Comparison of ENCODE assay signal across 16 cellular contexts in genomic region chr7:8111282-8111681, GRCh38.
A peak's percentile ranks its signal among the peaks of the same experiment; 100 is the strongest.
DNase-seq lines count a peak whose midpoint lies in the region; ATAC-seq, FAIRE-seq and TF ChIP-seq lines count a peak whose summit lies in the region.
"Had no signal": no experiment of that assay in that cellular context is flagged by ENCODE, and none has a peak within 500 bp of the region (broad histone marks: within the 10 kb centered on the region; RNA-seq: fewer than 3 reads in every experiment).

No MANE protein-coding gene starts in this region.

- H3K27ac Mint-ChIP-seq in GM23338 = peak overlapping the region; percentile 32; the same call in 1 of the 2 replicates
- H3K27ac Mint-ChIP-seq in stimulated activated memory B cell treated with anti-CD40 and anti-IgM and Interleukin-4, amounts not matched to agents 10 μg/mL and 1 μg/mL and 100 μg/mL, for 72 hours = peak overlapping the region; percentile 14

- H3K9ac ChIP-seq in HUES48 (ENCODE audit: low read depth, low read length) (no peak overlapping the region), H1 (replicated peaks in 1 of 4; ENCODE audit: extremely low read depth in 1 of 4, low read depth in 3 of 4, low read length in 3 of 4) (no peak overlapping the region)
- H3K9ac ChIP-seq: BLaER1 treated with 17β-estradiol and CSF1 and Interleukin-3, amounts not matched to agents 10 nM and 100 nM had no signal

- H3F3A ChIP-seq in GM23338 (replicated peaks; ENCODE audit: low read depth) = no peaks in the 10 kb centered on the region

- peak overlapping the region; percentile 45 for H2AFZ ChIP-seq in GM23338
- H2AFZ ChIP-seq in H1 (ENCODE audit: low read length) = no peak overlapping the region

- H3K18ac ChIP-seq in H1 (ENCODE audit: extremely low read depth, low read length) = 0 out of 2 replicates have a peak overlapping the region, but pooled peaks have one; percentile 48

- ATAC-seq in GM23338 (peak; percentile 59), HG03097 (IDR thresholded peaks at IDR 0.05; ENCODE audit: low FRiP score, unreplicated experiment) (no peak)
- no peak for ATAC-seq in stimulated activated memory B cell treated with anti-CD40 and anti-IgM and Interleukin-4, amounts not matched to agents 10 μg/mL and 1 μg/mL and 100 μg/mL, for 72 hours
- ATAC-seq: HepG2 had no signal

- H3K4me3 ChIP-seq in GM23338 (no peak overlapping the region), HUES48 (ENCODE audit: low read depth, low read length) (no peak overlapping the region), H1 (ENCODE audit: extremely low read depth in 1 of 4, insufficient read depth in 2 of 4, low read depth in 3 of 4, low read length in 4 of 4) (no peak overlapping the region), BE2C (ENCODE audit: low read depth, low read length) (no peak overlapping the region)
- H3K4me3 ChIP-seq: BLaER1 treated with 17β-estradiol and CSF1 and Interleukin-3, amounts not matched to agents 10 nM and 100 nM had no signal

- no peak overlapping the region for H2BK5ac ChIP-seq in H1 (ENCODE audit: low read depth, low read length)

- TF ChIP-seq POLR2A in H1 (IDR thresholded peaks at IDR 0.05; ENCODE audit: control extremely low read depth in 1 of 2, low read depth in 2 of 2, low read length in 2 of 2) = no peak

- H4K20me1 ChIP-seq in GM23338 (replicated peaks; ENCODE audit: insufficient read depth) = no peaks in the 10 kb centered on the region
- no peaks in the 10 kb centered on the region for H4K20me1 ChIP-seq in H1 (replicated peaks in 1 of 2; ENCODE audit: control insufficient read depth in 1 of 2, insufficient read depth in 2 of 2, low read length in 2 of 2)
- H4K20me1 ChIP-seq: BLaER1 treated with 17β-estradiol and CSF1 and Interleukin-3, amounts not matched to agents 10 nM and 100 nM had no signal

- no peak overlapping the region for H4K5ac ChIP-seq in H1 (ENCODE audit: insufficient read length, low read depth, low read length)

- H4K91ac ChIP-seq in H1 (replicated peaks; ENCODE audit: insufficient read length, low read length) = no peak overlapping the region

- H2BK15ac ChIP-seq in H1 (ENCODE audit: low read length) = no peak overlapping the region

- H3K9me2 ChIP-seq in GM23338 (ENCODE audit: insufficient read depth) = peaks cover 22% of the 10 kb centered on the region; the same call in 1 of the 2 replicates

- H3K14ac ChIP-seq in H1 (ENCODE audit: insufficient read length) = no peak overlapping the region

- CTCF ChIA-PET in H1 (lab: Charles Lee; ENCODE audit: partially characterized antibody) = interaction anchor here (0.6 to 1.6 kb wide), 5 partner anchors 25 to 705 kb away, joined by 3 to 4 read pairs (median 3); no protein-coding TSS in a partner anchor

- H3K27ac ChIP-seq in GM23338 (ENCODE audit: low read depth) (no peak overlapping the region), HUES48 (ENCODE audit: low read depth, low read length) (peak overlapping the region; percentile 29), H1 (ENCODE audit: low read depth, low read length) (no peak overlapping the region)
- H3K27ac ChIP-seq: BLaER1 treated with 17β-estradiol and CSF1 and Interleukin-3, amounts not matched to agents 10 nM and 100 nM had no signal

- TF ChIP-seq EP300 in H1 (IDR thresholded peaks at IDR 0.05; ENCODE audit: borderline replicate concordance in 1 of 2, low read depth in 2 of 2, low read length in 2 of 2) = no peak

- peak; percentile 47 for DNase-seq in GM23338 (ENCODE audit: low spot score)
- no peak for DNase-seq in H1 (ENCODE audit: low read depth in 1 of 2, low spot score in 2 of 2)
- no peak for DNase-seq in BE2C
- no peak for DNase-seq in HT-29 (ENCODE audit: low spot score)
- DNase-seq: CD4-positive, CD25-positive, alpha-beta regulatory T cell; DMS153; DMS79 treated with DMSO at 0.1 percent for 48 hours; EL; GDM1 had no signal

- peak overlapping the region; percentile 24; the same call in 1 of the 2 replicates for H3K4me2 ChIP-seq in GM23338
- no peak overlapping the region for H3K4me2 ChIP-seq in H1 (ENCODE audit: insufficient read depth in 1 of 2, low read depth in 2 of 2, low read length in 2 of 2)
- H3K4me2 ChIP-seq: BLaER1 treated with 17β-estradiol and CSF1 and Interleukin-3, amounts not matched to agents 10 nM and 100 nM had no signal

- peaks cover 14% of the 10 kb centered on the region for H3K27me3 Mint-ChIP-seq in GM23338 (ENCODE audit: insufficient read depth, low read depth, poor library complexity)
- no peaks in the 10 kb centered on the region for H3K27me3 Mint-ChIP-seq in stimulated activated memory B cell treated with anti-CD40 and anti-IgM and Interleukin-4, amounts not matched to agents 10 μg/mL and 1 μg/mL and 100 μg/mL, for 72 hours
- H3K27me3 Mint-ChIP-seq: CD4-positive, CD25-positive, alpha-beta regulatory T cell had no signal

- H3K36me3 Mint-ChIP-seq in GM23338 (ENCODE audit: low read depth) = peaks cover 20% of the 10 kb centered on the region
- H3K36me3 Mint-ChIP-seq in stimulated activated memory B cell treated with anti-CD40 and anti-IgM and Interleukin-4, amounts not matched to agents 10 μg/mL and 1 μg/mL and 100 μg/mL, for 72 hours = peaks cover 21% of the 10 kb centered on the region

- H3K79me1 ChIP-seq in H1 (ENCODE audit: low read depth, low read length) = no peaks in the 10 kb centered on the region

- no peak overlapping the region for H2BK20ac ChIP-seq in H1 (ENCODE audit: low read length)

- H3K79me2 ChIP-seq in GM23338 (replicated peaks; ENCODE audit: insufficient read depth) = no peaks in the 10 kb centered on the region
- no peaks in the 10 kb centered on the region for H3K79me2 ChIP-seq in H1 (ENCODE audit: control insufficient read depth in 1 of 2, insufficient read depth in 2 of 2, low read length in 2 of 2)

- FAIRE-seq in H1 (lab: Jason Lieb, UNC) = no peak
- FAIRE-seq: D721Med, GM19239, HepG2 had no signal

- no peak for TF ChIP-seq RAD21 in H1 (IDR thresholded peaks at IDR 0.05 in 1 of 2, conservative IDR thresholded peaks at IDR 0.05 in 1 of 2; ENCODE audit: low read depth in 2 of 2, low read length in 2 of 2)

- H3K9me3 ChIP-seq in HUES48 (ENCODE audit: control insufficient read depth, insufficient read depth, low read length) (no peaks in the 10 kb centered on the region), H1 (ENCODE audit: insufficient read depth in 2 of 2, low read depth in 1 of 2, low read length in 1 of 2) (no peaks in the 10 kb centered on the region), BE2C (no peaks in the 10 kb centered on the region)

- no peak overlapping the region for H3K23ac ChIP-seq in H1 (ENCODE audit: insufficient read length)

- H3K23me2 ChIP-seq in H1 (ENCODE audit: low read depth, low read length) = no peaks in the 10 kb centered on the region

- no peak overlapping the region for H2AK5ac ChIP-seq in H1 (ENCODE audit: low read depth, low read length)

- peaks cover 27% of the 10 kb centered on the region for H3K4me1 Mint-ChIP-seq in GM23338
- peaks cover 53% of the 10 kb centered on the region for H3K4me1 Mint-ChIP-seq in stimulated activated memory B cell treated with anti-CD40 and anti-IgM and Interleukin-4, amounts not matched to agents 10 μg/mL and 1 μg/mL and 100 μg/mL, for 72 hours

- H3K4me3 Mint-ChIP-seq in GM23338 = no peak overlapping the region
- no peak overlapping the region for H3K4me3 Mint-ChIP-seq in stimulated activated memory B cell treated with anti-CD40 and anti-IgM and Interleukin-4, amounts not matched to agents 10 μg/mL and 1 μg/mL and 100 μg/mL, for 72 hours

- TF ChIP-seq CTCF in GM23338 (conservative IDR thresholded peaks at IDR 0.05; ENCODE audit: low read depth in 2 of 2) (no peak), H1 (IDR thresholded peaks at IDR 0.05; ENCODE audit: control extremely low read depth in 1 of 3, insufficient read depth in 1 of 3, low read depth in 1 of 3, low read length in 3 of 3) (no peak), BE2C (IDR thresholded peaks at IDR 0.05; ENCODE audit: low read depth, low read length) (no peak)

- WGBS in H1 (ENCODE audit: extremely low coverage in 1 of 2, insufficient coverage in 1 of 2, insufficient read length in 1 of 2, insufficient replicate concordance in 2 of 2, low coverage in 1 of 2, low lambda C conversion rate in 2 of 2, missing lambda C conversion rate in 1 of 2), 2 experiments = 74% methylated on average over 8 of the region's 8 CpGs; no CpG with 5 or more reads in 1 of the 2 experiments

- H3K4me1 ChIP-seq in GM23338 (ENCODE audit: insufficient read depth) (peaks cover 18% of the 10 kb centered on the region), HUES48 (ENCODE audit: control insufficient read depth, insufficient read depth, low read length) (peaks cover 18% of the 10 kb centered on the region), H1 (replicated peaks in 1 of 4; ENCODE audit: control insufficient read depth in 3 of 4, insufficient read depth in 4 of 4, low read length in 3 of 4) (peaks cover 3 to 14% (median 8%) of the 10 kb centered on the region in 4 experiments; a peak in 4 of 7 replicates), BE2C (peaks cover 8% of the 10 kb centered on the region; the same call in 1 of the 2 replicates)

- no peak overlapping the region for H4K8ac ChIP-seq in H1 (ENCODE audit: extremely low read depth, insufficient read depth, low read length)

- H3K36me3 ChIP-seq in GM23338 (ENCODE audit: insufficient read depth) (no peaks in the 10 kb centered on the region), HUES48 (ENCODE audit: control insufficient read depth, insufficient read depth, low read length) (no peaks in the 10 kb centered on the region), H1 (ENCODE audit: control insufficient read depth in 2 of 4, insufficient read depth in 4 of 4, low read length in 3 of 4) (no peaks in the 10 kb centered on the region; a peak in 1 of 8 replicates), BE2C (peaks cover 6% of the 10 kb centered on the region; the same call in 1 of the 2 replicates)

- H3K56ac ChIP-seq in H1 (replicated peaks; ENCODE audit: insufficient read length, low read depth, low read length) = no peak overlapping the region

- no peak overlapping the region for H2BK120ac ChIP-seq in H1 (replicated peaks; ENCODE audit: low read depth, low read length)

- H3K4ac ChIP-seq in H1 (replicated peaks; ENCODE audit: insufficient read length, low read depth, low read length) = no peak overlapping the region

- H3K27me3 ChIP-seq in GM23338 (ENCODE audit: insufficient read depth) = no peaks in the 10 kb centered on the region
- H3K27me3 ChIP-seq in HUES48 (ENCODE audit: control insufficient read depth, insufficient read depth, low read length) = no peaks in the 10 kb centered on the region
- no peaks in the 10 kb centered on the region for H3K27me3 ChIP-seq in H1 (replicated peaks in 1 of 4; ENCODE audit: control insufficient read depth in 3 of 4, extremely low read depth in 1 of 4, insufficient read depth in 3 of 4, low read length in 3 of 4)
- H3K27me3 ChIP-seq in BE2C = no peaks in the 10 kb centered on the region
- H3K27me3 ChIP-seq: BLaER1 treated with 17β-estradiol and CSF1 and Interleukin-3, amounts not matched to agents 10 nM and 100 nM had no signal

- no peak overlapping the region for H2BK12ac ChIP-seq in H1 (ENCODE audit: low read depth, low read length)

- H3K9me3 Mint-ChIP-seq in GM23338 = peaks cover 6% of the 10 kb centered on the region; the same call in 1 of the 3 replicates
- H3K9me3 Mint-ChIP-seq in stimulated activated memory B cell treated with anti-CD40 and anti-IgM and Interleukin-4, amounts not matched to agents 10 μg/mL and 1 μg/mL and 100 μg/mL, for 72 hours = peaks cover 4% of the 10 kb centered on the region
- H3K9me3 Mint-ChIP-seq: CD4-positive, CD25-positive, alpha-beta regulatory T cell had no signal

- POLR2A ChIA-PET in H1 (lab: Charles Lee; ENCODE audit: partially characterized antibody) = interaction anchor here (0.9 to 1.3 kb wide), 2 partner anchors 109 to 470 kb away, joined by 3 read pairs; partner anchors contain the start of gene UMAD1
